In genomic region chr3:27312044-27312668, GRCh38 we compare ENCODE assay signal across 8 cellular contexts. TPM values are rescaled to one million over a fixed set of nuclear protein-coding genes. Genes with fewer than 3 reads are reported as not detected.
DNase-seq lines count a peak whose midpoint lies in the region; ATAC-seq and TF ChIP-seq lines count a peak whose summit lies in the region.

No MANE protein-coding gene starts in this region.

- H3K36me3 ChIP-seq in adrenal gland (replicated peaks in 1 of 2) (no peaks in the 10 kb centered on the region), gastrocnemius medialis (no peaks in the 10 kb centered on the region)

- H3K9me3 ChIP-seq in adrenal gland (replicated peaks in 1 of 3) (no peaks in the 10 kb centered on the region), gastrocnemius medialis (no peaks in the 10 kb centered on the region)

- 30 to 35% (median 33%) methylated on average over 5 of the region's 5 CpGs for WGBS in adrenal gland, 4 donors

- ATAC-seq in GM19023 (IDR thresholded peaks at IDR 0.05; ENCODE audit: unreplicated experiment) (peak; percentile 86), HG03095 (IDR thresholded peaks at IDR 0.05; ENCODE audit: unreplicated experiment) (peak; percentile 90), left ventricle myocardium superior (peak; percentile 78), gastrocnemius medialis (peak; percentile 56 to 87)

- TF ChIP-seq POLR2A in adrenal gland (IDR thresholded peaks at IDR 0.05) (no peak), gastrocnemius medialis (IDR thresholded peaks at IDR 0.05) (no peak)

- no peak overlapping the region for H3K4me3 ChIP-seq in adrenal gland
- no peak overlapping the region for H3K4me3 ChIP-seq in gastrocnemius medialis

- no peak overlapping the region for H3K27ac ChIP-seq in adrenal gland
- H3K27ac ChIP-seq in gastrocnemius medialis = no peak overlapping the region

- H3K27me3 ChIP-seq in adrenal gland = no peaks in the 10 kb centered on the region
- H3K27me3 ChIP-seq in gastrocnemius medialis = no peaks in the 10 kb centered on the region

- peak; percentile 8 for DNase-seq in DMS153 (lab: John Stamatoyannopoulos, UW)
- DNase-seq in NCI-H226 = peak; percentile 58
- no peak for DNase-seq in adrenal gland
- no peak for DNase-seq in left ventricle myocardium superior
- DNase-seq in gastrocnemius medialis = no peak
- DNase-seq in NK-92 (lab: John Stamatoyannopoulos, UW; ENCODE audit: unreplicated experiment) = no peak

- peak; percentile 66 to 80 (median 72) for TF ChIP-seq CTCF in adrenal gland (IDR thresholded peaks at IDR 0.05)
- peak; percentile 69 to 81 (median 77) for TF ChIP-seq CTCF in gastrocnemius medialis (IDR thresholded peaks at IDR 0.05 in 4 of 5, conservative IDR thresholded peaks at IDR 0.05 in 1 of 5)

- in situ Hi-C loops in gastrocnemius medialis (cut with MboI; ENCODE audit: low sequenced_read_pairs in 4 of 4) = loop anchor here (5.0 to 25.0 kb wide), 6 partner anchors 150 to 375 kb away; no protein-coding TSS in a partner anchor

- H3K4me1 ChIP-seq in adrenal gland (replicated peaks in 1 of 2) (peaks cover 0 to 3% of the 10 kb centered on the region in 2 donors), gastrocnemius medialis (peaks cover 0 to 4% of the 10 kb centered on the region in 2 donors)

- intact Hi-C loops in adrenal gland (cut with DNase I) = loop anchor here in 1 of 2 donors (5.0 to 10.0 kb wide), 2 partner anchors 163 to 370 kb away; no protein-coding TSS in a partner anchor
- intact Hi-C loops in left ventricle myocardium superior (cut with micrococcal nuclease) = loop anchor here (5.0 kb wide), 1 partner anchor 155 kb away; no protein-coding TSS in a partner anchor
- intact Hi-C loops in gastrocnemius medialis (cut with DNase I; ENCODE audit: low total_unique reads) = loop anchor here (2.0 to 5.0 kb wide), 2 partner anchors 155 to 345 kb away; no protein-coding TSS in a partner anchor

RNA-seq across cellular contexts. Expression of gene NEK10, which starts 57.0 kb away (rescaled TPM):
- total RNA-seq in adrenal gland (1 to 10 TPM in 1 of 8 donors, under 1 TPM in 7; 0.25 to 1.2 (median 0.77) TPM), left ventricle myocardium superior (16.9 TPM), gastrocnemius medialis (10 to 100 TPM in 1 of 4 donors, 1 to 10 TPM in 3; 3.6 to 12.8 (median 7.5) TPM)
- under 1 TPM; 0.16 to 0.55 (median 0.24) TPM for polyA plus RNA-seq in adrenal gland

Comparison
In these comparisons a context has a peak if more than half of its experiments do, and no peak if none do; other contexts are left out.
1. DNase-seq: peak in DMS153 (single experiment) and NCI-H226 (single experiment); none in adrenal gland (0 of 7), left ventricle myocardium superior (single experiment), gastrocnemius medialis (0 of 2) and NK-92 (single experiment).
2. Peak in every context shown above with its lines, with median percentiles within 50 percentile points of each other: ATAC-seq.